In genomic region chr17:75352079-75352569, GRCh38 we compare ENCODE assay signal across 10 cellular contexts. TPM values are rescaled to one million over a fixed set of nuclear protein-coding genes. Genes with fewer than 3 reads are reported as not detected.
DNase-seq lines count a peak whose midpoint lies in the region; ATAC-seq and TF ChIP-seq lines count a peak whose summit lies in the region.
"Had no signal": no experiment of that assay in that cellular context is flagged by ENCODE, and none has a peak within 500 bp of the region (broad histone marks: within the 10 kb centered on the region; RNA-seq: fewer than 3 reads in every experiment).

No MANE protein-coding gene starts in this region.

- no peak for DNase-seq in activated T-cell treated with anti-CD3 and anti-CD28 coated beads, Interleukin-2, amount 50 U/mL, for 24 hours
- DNase-seq in activated T-cell treated with anti-CD3 and anti-CD28 coated beads, Interleukin-2, amount 50 U/mL, for 4 hours, result no peak
- DNase-seq in RWPE2 (ENCODE audit: low spot score) (no peak), iPS-NIHi11 (ENCODE audit: low spot score) (peak; percentile 61), thyroid gland (peak; percentile 92 to 93), T1000 (lab: John Stamatoyannopoulos, UW) (no peak), GM10248 (ENCODE audit: extremely low spot score) (no peak), NCI-H345 treated with DMSO at 0.1 percent for 48 hours (lab: John Stamatoyannopoulos, UW; ENCODE audit: unreplicated experiment) (no peak)
- DNase-seq: activated CD4-positive, alpha-beta memory T cell treated with anti-CD3 and anti-CD28 coated beads, Interleukin-2, amount 10 ng/mL, durations not matched to agents 7 days and 5 days; erythroblast had no signal

- TF ChIP-seq CTCF in RWPE2 (IDR thresholded peaks at IDR 0.05; ENCODE audit: poor library complexity, severe bottlenecking), result no peak
- no peak for TF ChIP-seq CTCF in thyroid gland (IDR thresholded peaks at IDR 0.05)
- no peak for TF ChIP-seq CTCF in GM10248 (IDR thresholded peaks at IDR 0.05; ENCODE audit: control extremely low read depth, extremely low read depth, low read depth, missing control alignments)

- H3K4me1 Mint-ChIP-seq in activated T-cell treated with anti-CD3 and anti-CD28 coated beads, Interleukin-2, amount 50 U/mL, for 24 hours (ENCODE audit: low read depth), result peaks cover 79% of the 10 kb centered on the region
- H3K4me1 Mint-ChIP-seq in activated T-cell treated with anti-CD3 and anti-CD28 coated beads, Interleukin-2, amount 50 U/mL, for 4 hours (ENCODE audit: low read depth), result peaks cover 69% of the 10 kb centered on the region

- H3K4me3 ChIP-seq in RWPE2 (ENCODE audit: severe bottlenecking) (no peak overlapping the region), thyroid gland (replicated peaks in 1 of 3) (no peak overlapping the region)

- 29 to 46% methylated on average over 7 of the region's 7 CpGs for WGBS in thyroid gland, 2 donors

- H3K4me1 ChIP-seq in RWPE2 (ENCODE audit: insufficient read depth, poor library complexity, severe bottlenecking) (peaks cover 3% of the 10 kb centered on the region), thyroid gland (peaks cover 31 to 36% of the 10 kb centered on the region in 2 donors)

- no peak overlapping the region for H3K4me3 Mint-ChIP-seq in activated T-cell treated with anti-CD3 and anti-CD28 coated beads, Interleukin-2, amount 50 U/mL, for 24 hours
- H3K4me3 Mint-ChIP-seq in activated T-cell treated with anti-CD3 and anti-CD28 coated beads, Interleukin-2, amount 50 U/mL, for 4 hours, result no peak overlapping the region
- H3K4me3 Mint-ChIP-seq: activated CD4-positive, alpha-beta memory T cell treated with anti-CD3 and anti-CD28 coated beads, Interleukin-2, amount 10 ng/mL, durations not matched to agents 7 days and 5 days had no signal

- POLR2A ChIA-PET in GM10248 (lab: Yijun Ruan, JAX), result no interaction called here

- no peaks in the 10 kb centered on the region for H3K9me3 ChIP-seq in RWPE2 (ENCODE audit: severe bottlenecking)
- no peaks in the 10 kb centered on the region for H3K9me3 ChIP-seq in thyroid gland

- peaks cover 30% of the 10 kb centered on the region for H3K36me3 Mint-ChIP-seq in activated T-cell treated with anti-CD3 and anti-CD28 coated beads, Interleukin-2, amount 50 U/mL, for 24 hours (ENCODE audit: low read depth)
- peaks cover 7% of the 10 kb centered on the region for H3K36me3 Mint-ChIP-seq in activated T-cell treated with anti-CD3 and anti-CD28 coated beads, Interleukin-2, amount 50 U/mL, for 4 hours (ENCODE audit: insufficient read depth)

- intact Hi-C loops in thyroid gland (cut with DNase I), result no loop called here

- H3K27ac Mint-ChIP-seq in activated T-cell treated with anti-CD3 and anti-CD28 coated beads, Interleukin-2, amount 50 U/mL, for 24 hours, result peak overlapping the region; percentile 32
- H3K27ac Mint-ChIP-seq: activated CD4-positive, alpha-beta memory T cell treated with anti-CD3 and anti-CD28 coated beads, Interleukin-2, amount 10 ng/mL, durations not matched to agents 7 days and 5 days had no signal

- no peak overlapping the region for H3K27ac ChIP-seq in RWPE2 (ENCODE audit: poor library complexity, severe bottlenecking)
- H3K27ac ChIP-seq in thyroid gland, result peak overlapping the region; percentile 34 to 53 (median 45)

- H3K27me3 ChIP-seq in RWPE2 (ENCODE audit: insufficient read depth, poor library complexity, severe bottlenecking) (no peaks in the 10 kb centered on the region), thyroid gland (no peaks in the 10 kb centered on the region)

- no peaks in the 10 kb centered on the region; the same call in 1 of the 2 replicates for H3K36me3 ChIP-seq in RWPE2 (ENCODE audit: low read depth)
- no peaks in the 10 kb centered on the region for H3K36me3 ChIP-seq in thyroid gland

- CTCF ChIA-PET in GM10248 (lab: Yijun Ruan, JAX), result interaction anchor here (0.9 to 1.5 kb wide), 6 partner anchors 10 to 63 kb away, joined by 3 to 4 read pairs (median 3); partner anchors contain the start of gene SLC25A19

- no peak for ATAC-seq in activated T-cell treated with anti-CD3 and anti-CD28 coated beads, Interleukin-2, amount 50 U/mL, for 4 hours
- ATAC-seq in RWPE2 (ENCODE audit: low read depth), result peak; percentile 85

- H3K9me3 Mint-ChIP-seq in activated T-cell treated with anti-CD3 and anti-CD28 coated beads, Interleukin-2, amount 50 U/mL, for 24 hours, result no peaks in the 10 kb centered on the region
- no peaks in the 10 kb centered on the region for H3K9me3 Mint-ChIP-seq in activated T-cell treated with anti-CD3 and anti-CD28 coated beads, Interleukin-2, amount 50 U/mL, for 4 hours
- H3K9me3 Mint-ChIP-seq: activated CD4-positive, alpha-beta memory T cell treated with anti-CD3 and anti-CD28 coated beads, Interleukin-2, amount 10 ng/mL, durations not matched to agents 7 days and 5 days had no signal

- no peaks in the 10 kb centered on the region for H3K27me3 Mint-ChIP-seq in activated T-cell treated with anti-CD3 and anti-CD28 coated beads, Interleukin-2, amount 50 U/mL, for 24 hours
- no peaks in the 10 kb centered on the region for H3K27me3 Mint-ChIP-seq in activated T-cell treated with anti-CD3 and anti-CD28 coated beads, Interleukin-2, amount 50 U/mL, for 4 hours (ENCODE audit: low read depth)
- H3K27me3 Mint-ChIP-seq: activated CD4-positive, alpha-beta memory T cell treated with anti-CD3 and anti-CD28 coated beads, Interleukin-2, amount 10 ng/mL, durations not matched to agents 7 days and 5 days had no signal

- TF ChIP-seq POLR2A in thyroid gland (IDR thresholded peaks at IDR 0.05), result no peak

RNA-seq across cellular contexts. Expression of gene GRB2, which starts 53.4 kb away (rescaled TPM):
- total RNA-seq in activated T-cell treated with anti-CD3 and anti-CD28 coated beads, Interleukin-2, amount 50 U/mL, for 4 hours, result 100 to 1,000 TPM; 186 to 210 (median 207) TPM
- 100 to 1,000 TPM in 2 of 4 donors, 10 to 100 TPM in 2; 65.8 to 101 (median 97.3) TPM for total RNA-seq in thyroid gland

Comparison
In these comparisons a context has a peak if more than half of its experiments do, and no peak if none do; other contexts are left out.
1. DNase-seq: peak in iPS-NIHi11 (single experiment) and thyroid gland (2 of 2); none in activated T-cell treated with anti-CD3 and anti-CD28 coated beads, Interleukin-2, amount 50 U/mL, for 24 hours (single experiment), activated T-cell treated with anti-CD3 and anti-CD28 coated beads, Interleukin-2, amount 50 U/mL, for 4 hours (single experiment), RWPE2 (single experiment), T1000 (single experiment), GM10248 (single experiment) and NCI-H345 treated with DMSO at 0.1 percent for 48 hours (single experiment).